In genomic region chr18:50286391-50287027, GRCh38 we compare ENCODE assay signal across 8 cellular contexts. TPM values are rescaled to one million over a fixed set of nuclear protein-coding genes. Genes with fewer than 3 reads are reported as not detected.
DNase-seq lines count a peak whose midpoint lies in the region; ATAC-seq and TF ChIP-seq lines count a peak whose summit lies in the region.

No MANE protein-coding gene starts in this region.

- H3K4me1 ChIP-seq in body of pancreas (peaks cover 13% of the 10 kb centered on the region), thyroid gland (peaks cover 4 to 6% of the 10 kb centered on the region in 2 donors)

- no peaks in the 10 kb centered on the region for H3K9me3 ChIP-seq in body of pancreas
- H3K9me3 ChIP-seq in thyroid gland, result no peaks in the 10 kb centered on the region

- no peak for TF ChIP-seq CTCF in body of pancreas (IDR thresholded peaks at IDR 0.05)
- no peak for TF ChIP-seq CTCF in lower leg skin (IDR thresholded peaks at IDR 0.05)
- no peak for TF ChIP-seq CTCF in thyroid gland (IDR thresholded peaks at IDR 0.05)

- H3K36me3 ChIP-seq in body of pancreas (replicated peaks in 1 of 2; ENCODE audit: insufficient read depth in 1 of 2, low read depth in 2 of 2), result peaks cover 8 to 14% of the 10 kb centered on the region in 2 donors
- peaks cover 10 to 12% of the 10 kb centered on the region in 2 donors for H3K36me3 ChIP-seq in thyroid gland

- intact Hi-C loops in body of pancreas (cut with DNase I), result loop anchor here (10.0 kb wide), 1 partner anchor 68 kb away; no protein-coding TSS in a partner anchor
- intact Hi-C loops in lower leg skin (cut with DNase I; ENCODE audit: low total_unique reads), result no loop called here
- intact Hi-C loops in thyroid gland (cut with DNase I), result loop anchor here (10.0 kb wide), 1 partner anchor 68 kb away; no protein-coding TSS in a partner anchor

- ATAC-seq in body of pancreas (no peak), HG03196 (IDR thresholded peaks at IDR 0.05; ENCODE audit: unreplicated experiment) (no peak)

- DNase-seq in NCI-H82 (lab: John Stamatoyannopoulos, UW) (peak; percentile 71), NCI-H82 treated with DMSO at 0.1 percent for 48 hours (lab: John Stamatoyannopoulos, UW; ENCODE audit: unreplicated experiment) (no peak), NCI-H774 (lab: John Stamatoyannopoulos, UW) (peak; percentile 22), body of pancreas (no peak), lower leg skin (ENCODE audit: low spot score in 2 of 2) (peak in 1 of 2 donors; percentile 90), thyroid gland (no peak), NCI-H2029 (lab: John Stamatoyannopoulos, UW) (no peak)

- TF ChIP-seq POLR2A in body of pancreas (IDR thresholded peaks at IDR 0.05) (no peak), lower leg skin (IDR thresholded peaks at IDR 0.05) (no peak), thyroid gland (IDR thresholded peaks at IDR 0.05) (no peak)

- H3K27ac ChIP-seq in body of pancreas (peak overlapping the region; percentile 86 to 96 (median 94)), thyroid gland (peak overlapping the region in 2 of 3 donors; percentile 85 to 86)

- H3K27me3 ChIP-seq in body of pancreas, result no peaks in the 10 kb centered on the region
- H3K27me3 ChIP-seq in thyroid gland, result no peaks in the 10 kb centered on the region

- H3K4me3 ChIP-seq in body of pancreas (peak overlapping the region; percentile 82 to 92), lower leg skin (ENCODE audit: low read depth, poor library complexity, severe bottlenecking) (peak overlapping the region; percentile 85), thyroid gland (replicated peaks in 1 of 3) (peak overlapping the region in 2 of 3 donors; percentile 61 to 92)

- 18 to 37% methylated on average over 22 of the region's 23 CpGs for WGBS in body of pancreas, 2 donors
- WGBS in lower leg skin, 2 donors, result 19 to 22% methylated on average over 23 of the region's 23 CpGs
- WGBS in thyroid gland, 2 donors, result 36 to 40% methylated on average over 23 of the region's 23 CpGs

RNA-seq across cellular contexts. Expression of gene CXXC1, which starts 1.0 kb away (rescaled TPM):
- 100 to 1,000 TPM in 1 of 2 donors, 10 to 100 TPM in 1; 80.7 to 109 TPM for total RNA-seq in body of pancreas
- total RNA-seq in lower leg skin, result 100 to 1,000 TPM in 2 of 4 donors, 10 to 100 TPM in 2; 67.3 to 173 (median 106) TPM
- 100 to 1,000 TPM in 1 of 4 donors, 10 to 100 TPM in 3; 39.7 to 125 (median 62.7) TPM for total RNA-seq in thyroid gland

RNA-seq across cellular contexts. Expression of gene MBD1, which starts 5.2 kb away (rescaled TPM):
- total RNA-seq in body of pancreas (10 to 100 TPM; 44.6 to 63.3 TPM), lower leg skin (100 to 1,000 TPM; 113 to 140 (median 122) TPM), thyroid gland (10 to 100 TPM; 62.6 to 98.8 (median 90.6) TPM)

RNA-seq across cellular contexts. Expression of gene CFAP53, which starts 20.2 kb away (rescaled TPM):
- total RNA-seq in body of pancreas (1 to 10 TPM in 1 of 2 donors, under 1 TPM in 1; 0.78 to 1.3 TPM), lower leg skin (under 1 TPM in 3 of 4 donors, not detected in 1; 0.23 to 0.37 (median 0.34) TPM), thyroid gland (1 to 10 TPM in 3 of 4 donors, not detected in 1; 1.2 to 2.7 (median 1.5) TPM)

Comparison
In these comparisons a context has a peak if more than half of its experiments do, and no peak if none do; other contexts are left out.
1. DNase-seq: peak in NCI-H82 (single experiment) and NCI-H774 (single experiment); none in NCI-H82 treated with DMSO at 0.1 percent for 48 hours (single experiment), body of pancreas (0 of 4), thyroid gland (0 of 2) and NCI-H2029 (single experiment).
2. Peak in every context shown above with its lines, with median percentiles within 50 percentile points of each other: H3K4me3 ChIP-seq.